In the genomic region with DNA sequence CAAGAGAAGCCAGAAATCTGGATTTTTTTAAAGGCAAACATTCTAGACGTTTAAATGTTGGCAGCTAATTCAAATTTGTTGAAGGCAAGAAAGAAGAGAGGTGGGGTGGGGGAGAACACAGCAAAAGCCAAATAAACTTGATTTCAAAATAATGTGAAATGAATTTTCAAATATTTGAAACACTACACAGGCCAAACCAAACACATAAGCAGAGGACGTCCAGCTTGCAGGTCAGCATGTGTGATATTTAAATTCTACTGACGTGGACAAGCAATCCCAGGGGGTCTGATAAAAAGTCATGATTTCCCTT, we compare ENCODE assay signal across 22 cellular contexts. TPM values are rescaled to one million over a fixed set of nuclear protein-coding genes. Genes with fewer than 3 reads are reported as not detected.
DNase-seq lines count a peak whose midpoint lies in the region; ATAC-seq and TF ChIP-seq lines count a peak whose summit lies in the region.
"Had no signal": no experiment of that assay in that cellular context is flagged by ENCODE, and none has a peak within 500 bp of the region (broad histone marks: within the 10 kb centered on the region; RNA-seq: fewer than 3 reads in every experiment).

No MANE protein-coding gene starts in this region.

- no peaks in the 10 kb centered on the region for H3K79me2 ChIP-seq in neural progenitor cell (ENCODE audit: low read depth)

- no peaks in the 10 kb centered on the region for H3K36me3 ChIP-seq in CD4-positive, CD25-positive, alpha-beta regulatory T cell (ENCODE audit: control insufficient read depth, insufficient read depth, low read length)
- no peaks in the 10 kb centered on the region for H3K36me3 ChIP-seq in esophagus squamous epithelium
- no peaks in the 10 kb centered on the region for H3K36me3 ChIP-seq in neural progenitor cell
- H3K36me3 ChIP-seq in endodermal cell (ENCODE audit: control insufficient read depth, insufficient read depth, low read length): no peaks in the 10 kb centered on the region

- H2AFZ ChIP-seq in neural progenitor cell (replicated peaks): no peak overlapping the region

- H3K4me1 Mint-ChIP-seq in activated CD8-positive, alpha-beta T cell treated with anti-CD3 and anti-CD28 coated beads, Interleukin-2, amount 10 ng/mL, durations not matched to agents 7 days and 5 days (ENCODE audit: low read depth): peaks cover 36% of the 10 kb centered on the region
- peaks cover 51% of the 10 kb centered on the region for H3K4me1 Mint-ChIP-seq in activated CD8-positive, alpha-beta T cell treated with anti-CD3 and anti-CD28 coated beads for 36 hours (ENCODE audit: low read depth)
- peaks cover 7 to 75% (median 30%) of the 10 kb centered on the region in 4 donors for H3K4me1 Mint-ChIP-seq in CD4-positive, CD25-positive, alpha-beta regulatory T cell
- H3K4me1 Mint-ChIP-seq in neural progenitor cell (peaks cover 38% of the 10 kb centered on the region), endodermal cell (peaks cover 5% of the 10 kb centered on the region)

- H3K27me3 ChIP-seq in CD4-positive, CD25-positive, alpha-beta regulatory T cell (ENCODE audit: control insufficient read depth, insufficient read depth, low read length): no peaks in the 10 kb centered on the region
- H3K27me3 ChIP-seq in esophagus squamous epithelium (no peaks in the 10 kb centered on the region), neural progenitor cell (no peaks in the 10 kb centered on the region), endodermal cell (ENCODE audit: control insufficient read depth, insufficient read depth, low read length, poor library complexity, severe bottlenecking) (peaks cover 3% of the 10 kb centered on the region)

- H3K27ac ChIP-seq in CD4-positive, CD25-positive, alpha-beta regulatory T cell (ENCODE audit: insufficient read depth, low read length, poor library complexity, severe bottlenecking): no peak overlapping the region
- H3K27ac ChIP-seq in esophagus squamous epithelium (peak overlapping the region in 3 of 4 donors; percentile 26 to 73 (median 68)), neural progenitor cell (no peak overlapping the region), endodermal cell (ENCODE audit: low read depth, low read length) (no peak overlapping the region)
- H3K27ac ChIP-seq: RWPE1 had no signal

- no peak for DNase-seq in activated CD8-positive, alpha-beta T cell treated with anti-CD3 and anti-CD28 coated beads, Interleukin-2, amount 10 ng/mL, durations not matched to agents 7 days and 5 days
- no peak for DNase-seq in activated CD8-positive, alpha-beta T cell treated with anti-CD3 and anti-CD28 coated beads for 36 hours
- no peak for DNase-seq in CD4-positive, CD25-positive, alpha-beta regulatory T cell
- DNase-seq in esophagus squamous epithelium (lab: John Stamatoyannopoulos, UW) (no peak), neural progenitor cell (ENCODE audit: low spot score) (no peak), endodermal cell (no peak), NCI-H1048 (lab: John Stamatoyannopoulos, UW) (no peak)
- DNase-seq: activated CD4-positive, alpha-beta memory T cell treated with anti-CD3 and anti-CD28 coated beads, Interleukin-2, amount 10 ng/mL, durations not matched to agents 7 days and 5 days; activated naive CD4-positive, alpha-beta T cell; Calu3; effector memory CD8-positive, alpha-beta T cell; KG1; NCI-H146; NCI-H524 treated with DMSO at 0.1 percent for 48 hours; retina; stimulated activated CD4-positive, alpha-beta T cell treated with anti-CD3 and anti-CD28 coated beads, Interleukin-4, amount 100 ng/mL, for 24 hours; T1000 had no signal

- POLR2A ChIA-PET in activated CD8-positive, alpha-beta T cell treated with anti-CD3 and anti-CD28 coated beads, Interleukin-2, amount 10 ng/mL, durations not matched to agents 7 days and 5 days (lab: Charles Lee): no interaction called here
- POLR2A ChIA-PET in activated CD8-positive, alpha-beta T cell treated with anti-CD3 and anti-CD28 coated beads for 36 hours (lab: Charles Lee): interaction anchor here (4.2 to 7.5 kb wide), 2 partner anchors 8 to 56 kb away, joined by 17 to 65 read pairs; partner anchors contain the start of gene VSIR

- H3K9me3 Mint-ChIP-seq in activated CD8-positive, alpha-beta T cell treated with anti-CD3 and anti-CD28 coated beads, Interleukin-2, amount 10 ng/mL, durations not matched to agents 7 days and 5 days (ENCODE audit: insufficient read depth): no peaks in the 10 kb centered on the region
- no peaks in the 10 kb centered on the region for H3K9me3 Mint-ChIP-seq in activated CD8-positive, alpha-beta T cell treated with anti-CD3 and anti-CD28 coated beads for 36 hours
- no peaks in the 10 kb centered on the region for H3K9me3 Mint-ChIP-seq in CD4-positive, CD25-positive, alpha-beta regulatory T cell
- H3K9me3 Mint-ChIP-seq in neural progenitor cell (no peaks in the 10 kb centered on the region), endodermal cell (peaks cover 2% of the 10 kb centered on the region)
- H3K9me3 Mint-ChIP-seq: effector memory CD8-positive, alpha-beta T cell; WTC11 had no signal

- TF ChIP-seq POLR2A in esophagus squamous epithelium (IDR thresholded peaks at IDR 0.05): no peak

- intact Hi-C loops in activated CD8-positive, alpha-beta T cell treated with anti-CD3 and anti-CD28 coated beads for 36 hours (cut with micrococcal nuclease): no loop called here
- intact Hi-C loops in esophagus squamous epithelium (cut with DNase I): loop anchor here (10.0 kb wide), 1 partner anchor 177 kb away; no protein-coding TSS in a partner anchor

- H3K4me2 ChIP-seq in neural progenitor cell: no peak overlapping the region

- peaks cover 3% of the 10 kb centered on the region for H3K36me3 Mint-ChIP-seq in activated CD8-positive, alpha-beta T cell treated with anti-CD3 and anti-CD28 coated beads, Interleukin-2, amount 10 ng/mL, durations not matched to agents 7 days and 5 days (ENCODE audit: low read depth)
- H3K36me3 Mint-ChIP-seq in activated CD8-positive, alpha-beta T cell treated with anti-CD3 and anti-CD28 coated beads for 36 hours (ENCODE audit: low read depth): no peaks in the 10 kb centered on the region
- peaks cover 7% of the 10 kb centered on the region for H3K36me3 Mint-ChIP-seq in CD4-positive, CD25-positive, alpha-beta regulatory T cell
- H3K36me3 Mint-ChIP-seq in neural progenitor cell (no peaks in the 10 kb centered on the region), endodermal cell (ENCODE audit: low read depth) (no peaks in the 10 kb centered on the region)
- H3K36me3 Mint-ChIP-seq: WTC11 had no signal

- H3K4me3 ChIP-seq in CD4-positive, CD25-positive, alpha-beta regulatory T cell (ENCODE audit: low read depth, low read length): no peak overlapping the region
- H3K4me3 ChIP-seq in esophagus squamous epithelium (no peak overlapping the region), neural progenitor cell (no peak overlapping the region), endodermal cell (ENCODE audit: low read length) (no peak overlapping the region)

- H3K4me3 Mint-ChIP-seq in activated CD8-positive, alpha-beta T cell treated with anti-CD3 and anti-CD28 coated beads, Interleukin-2, amount 10 ng/mL, durations not matched to agents 7 days and 5 days: no peak overlapping the region
- H3K4me3 Mint-ChIP-seq in activated CD8-positive, alpha-beta T cell treated with anti-CD3 and anti-CD28 coated beads for 36 hours: no peak overlapping the region
- H3K4me3 Mint-ChIP-seq in CD4-positive, CD25-positive, alpha-beta regulatory T cell: no peak overlapping the region
- H3K4me3 Mint-ChIP-seq in neural progenitor cell: no peak overlapping the region
- no peak overlapping the region for H3K4me3 Mint-ChIP-seq in endodermal cell
- H3K4me3 Mint-ChIP-seq: activated CD4-positive, alpha-beta memory T cell treated with anti-CD3 and anti-CD28 coated beads, Interleukin-2, amount 10 ng/mL, durations not matched to agents 7 days and 5 days; WTC11 had no signal

- H3K9me3 ChIP-seq in CD4-positive, CD25-positive, alpha-beta regulatory T cell (ENCODE audit: control insufficient read depth in 2 of 2, low read length in 2 of 2): no peaks in the 10 kb centered on the region
- H3K9me3 ChIP-seq in esophagus squamous epithelium: no peaks in the 10 kb centered on the region
- H3K9me3 ChIP-seq in neural progenitor cell (ENCODE audit: low read depth): no peaks in the 10 kb centered on the region
- H3K9me3 ChIP-seq in endodermal cell (ENCODE audit: control insufficient read depth, low read length): no peaks in the 10 kb centered on the region

- H3K9ac ChIP-seq in neural progenitor cell (no peak overlapping the region), endodermal cell (ENCODE audit: extremely low read depth, low read length, poor library complexity, severe bottlenecking) (no peak overlapping the region)

- H3F3A ChIP-seq in neural progenitor cell (ENCODE audit: low read depth): peaks cover 3% of the 10 kb centered on the region

- H3K27me3 Mint-ChIP-seq in activated CD8-positive, alpha-beta T cell treated with anti-CD3 and anti-CD28 coated beads, Interleukin-2, amount 10 ng/mL, durations not matched to agents 7 days and 5 days (ENCODE audit: low read depth): no peaks in the 10 kb centered on the region
- no peaks in the 10 kb centered on the region for H3K27me3 Mint-ChIP-seq in activated CD8-positive, alpha-beta T cell treated with anti-CD3 and anti-CD28 coated beads for 36 hours
- H3K27me3 Mint-ChIP-seq in CD4-positive, CD25-positive, alpha-beta regulatory T cell: peaks cover 4% of the 10 kb centered on the region
- H3K27me3 Mint-ChIP-seq in neural progenitor cell (ENCODE audit: insufficient read depth, low read depth) (peaks cover 5% of the 10 kb centered on the region), endodermal cell (ENCODE audit: insufficient read depth) (peaks cover 11% of the 10 kb centered on the region)
- H3K27me3 Mint-ChIP-seq: activated CD4-positive, alpha-beta memory T cell treated with anti-CD3 and anti-CD28 coated beads, Interleukin-2, amount 10 ng/mL, durations not matched to agents 7 days and 5 days; effector memory CD8-positive, alpha-beta T cell had no signal

- CTCF ChIA-PET in activated CD8-positive, alpha-beta T cell treated with anti-CD3 and anti-CD28 coated beads, Interleukin-2, amount 10 ng/mL, durations not matched to agents 7 days and 5 days (lab: Charles Lee): interaction anchor here (0.8 to 7.3 kb wide), 7 partner anchors 8 to 56 kb away, joined by 3 to 50 read pairs (median 8); partner anchors contain the start of gene VSIR
- CTCF ChIA-PET in activated CD8-positive, alpha-beta T cell treated with anti-CD3 and anti-CD28 coated beads for 36 hours (lab: Charles Lee): interaction anchor here (1.0 to 7.4 kb wide), 5 partner anchors 8 to 55 kb away, joined by 3 to 57 read pairs (median 18); partner anchors contain the start of gene VSIR

- no peaks in the 10 kb centered on the region for H4K20me1 ChIP-seq in neural progenitor cell (ENCODE audit: low read depth)

- ATAC-seq in activated CD8-positive, alpha-beta T cell treated with anti-CD3 and anti-CD28 coated beads, Interleukin-2, amount 10 ng/mL, durations not matched to agents 7 days and 5 days: no peak
- ATAC-seq in activated CD8-positive, alpha-beta T cell treated with anti-CD3 and anti-CD28 coated beads for 36 hours: no peak
- no peak for ATAC-seq in CD4-positive, CD25-positive, alpha-beta regulatory T cell (ENCODE audit: low read depth in 2 of 2)
- no peak for ATAC-seq in HG02884 (IDR thresholded peaks at IDR 0.05; ENCODE audit: unreplicated experiment)
- ATAC-seq: effector memory CD8-positive, alpha-beta T cell; left ventricle myocardium superior; SK-N-SH treated with all-trans-retinoic acid at 6 μM for 48 hours; WTC11 had no signal

- TF ChIP-seq CTCF in activated CD8-positive, alpha-beta T cell treated with anti-CD3 and anti-CD28 coated beads for 36 hours (IDR thresholded peaks at IDR 0.05): no peak
- no peak for TF ChIP-seq CTCF in esophagus squamous epithelium (IDR thresholded peaks at IDR 0.05)
- TF ChIP-seq CTCF in neural progenitor cell (IDR thresholded peaks at IDR 0.05): no peak
- no peak for TF ChIP-seq CTCF in endodermal cell (conservative IDR thresholded peaks at IDR 0.05)

- H3K4me1 ChIP-seq in CD4-positive, CD25-positive, alpha-beta regulatory T cell (ENCODE audit: control insufficient read depth, insufficient read depth, low read length, poor library complexity, severe bottlenecking): peaks cover 45% of the 10 kb centered on the region
- H3K4me1 ChIP-seq in esophagus squamous epithelium: peaks cover 37 to 71% (median 64%) of the 10 kb centered on the region in 3 donors
- peaks cover 33% of the 10 kb centered on the region for H3K4me1 ChIP-seq in neural progenitor cell
- no peaks in the 10 kb centered on the region for H3K4me1 ChIP-seq in endodermal cell (ENCODE audit: control insufficient read depth, insufficient read depth, low read length)

- H3K27ac Mint-ChIP-seq in activated CD8-positive, alpha-beta T cell treated with anti-CD3 and anti-CD28 coated beads, Interleukin-2, amount 10 ng/mL, durations not matched to agents 7 days and 5 days: peak overlapping the region; percentile 32
- H3K27ac Mint-ChIP-seq in activated CD8-positive, alpha-beta T cell treated with anti-CD3 and anti-CD28 coated beads for 36 hours: no peak overlapping the region
- H3K27ac Mint-ChIP-seq in CD4-positive, CD25-positive, alpha-beta regulatory T cell: peak overlapping the region; percentile 54 to 82 (median 71)
- H3K27ac Mint-ChIP-seq in neural progenitor cell (peak overlapping the region; percentile 42), endodermal cell (no peak overlapping the region)
- H3K27ac Mint-ChIP-seq: activated CD4-positive, alpha-beta memory T cell treated with anti-CD3 and anti-CD28 coated beads, Interleukin-2, amount 10 ng/mL, durations not matched to agents 7 days and 5 days; WTC11 had no signal

- WGBS in esophagus squamous epithelium, 2 donors: 56 to 64% methylated on average over 3 of the region's 3 CpGs
- 84 to 90% methylated on average over 3 of the region's 3 CpGs for WGBS in endodermal cell (ENCODE audit: insufficient coverage in 1 of 2, insufficient read length in 1 of 2), 2 experiments

RNA-seq across cellular contexts. Expression of gene C10orf105, which starts 1.9 kb away (rescaled TPM):
- 1 to 10 TPM in 1 of 2 experiments, under 1 TPM in 1; 0.73 to 1.1 TPM for total RNA-seq in activated CD8-positive, alpha-beta T cell treated with anti-CD3 and anti-CD28 coated beads, Interleukin-2, amount 10 ng/mL, durations not matched to agents 7 days and 5 days
- under 1 TPM; 0.16 to 0.27 TPM for total RNA-seq in activated CD8-positive, alpha-beta T cell treated with anti-CD3 and anti-CD28 coated beads for 36 hours
- total RNA-seq in CD4-positive, CD25-positive, alpha-beta regulatory T cell: 0.52 TPM
- under 1 TPM in 2 of 4 donors, not detected in 2; 0.05 to 0.20 TPM for polyA plus RNA-seq in CD4-positive, CD25-positive, alpha-beta regulatory T cell
- total RNA-seq in esophagus squamous epithelium: under 1 TPM in 2 of 4 donors, not detected in 2; under 0.01 to 0.15 TPM
- 0.39 and 1.5 TPM in 2 replicates for total RNA-seq in neural progenitor cell (ENCODE audit: low replicate concordance)
- total RNA-seq in endodermal cell: under 1 TPM; 0.13 to 0.33 TPM
- 0.64 TPM for polyA plus RNA-seq in endodermal cell (2013, experiment 1 of 2)
- polyA plus RNA-seq in endodermal cell (2013, experiment 2 of 2): 0.66 TPM
- total RNA-seq: Calu3 had no signal

RNA-seq across cellular contexts. Expression of gene VSIR, which starts 55.6 kb away (rescaled TPM):
- 100 to 1,000 TPM; 127 to 133 TPM for total RNA-seq in activated CD8-positive, alpha-beta T cell treated with anti-CD3 and anti-CD28 coated beads, Interleukin-2, amount 10 ng/mL, durations not matched to agents 7 days and 5 days
- 10 to 100 TPM; 59.6 to 61.0 TPM for total RNA-seq in activated CD8-positive, alpha-beta T cell treated with anti-CD3 and anti-CD28 coated beads for 36 hours
- 167 TPM for total RNA-seq in CD4-positive, CD25-positive, alpha-beta regulatory T cell
- 100 to 1,000 TPM; 226 to 339 (median 294) TPM for polyA plus RNA-seq in CD4-positive, CD25-positive, alpha-beta regulatory T cell
- 10 to 100 TPM; 34.1 to 51.7 (median 44.8) TPM for total RNA-seq in esophagus squamous epithelium
- total RNA-seq in neural progenitor cell (ENCODE audit: low replicate concordance): 0.46 TPM in 1 of 2 replicates, not detected in the other
- total RNA-seq in endodermal cell: under 1 TPM; 0.07 to 0.68 TPM
- 0.61 TPM for polyA plus RNA-seq in endodermal cell (2013, experiment 1 of 2)
- 0.12 TPM for polyA plus RNA-seq in endodermal cell (2013, experiment 2 of 2)

Comparison
In these comparisons a context has a peak if more than half of its experiments do, and no peak if none do; other contexts are left out.
1. H3K27ac Mint-ChIP-seq: peak in activated CD8-positive, alpha-beta T cell treated with anti-CD3 and anti-CD28 coated beads, Interleukin-2, amount 10 ng/mL, durations not matched to agents 7 days and 5 days (single experiment), CD4-positive, CD25-positive, alpha-beta regulatory T cell (3 of 3) and neural progenitor cell (single experiment); none in activated CD8-positive, alpha-beta T cell treated with anti-CD3 and anti-CD28 coated beads for 36 hours (single experiment) and endodermal cell (single experiment).
2. H3K27ac ChIP-seq: peak in esophagus squamous epithelium (3 of 4); none in CD4-positive, CD25-positive, alpha-beta regulatory T cell (single experiment), neural progenitor cell (single experiment) and endodermal cell (single experiment).
3. RNA of gene VSIR, which starts 55.6 kb away (total RNA-seq): 167 TPM in CD4-positive, CD25-positive, alpha-beta regulatory T cell (single experiment), 127 to 133 TPM in activated CD8-positive, alpha-beta T cell treated with anti-CD3 and anti-CD28 coated beads, Interleukin-2, amount 10 ng/mL, durations not matched to agents 7 days and 5 days, 59.6 to 61.0 TPM in activated CD8-positive, alpha-beta T cell treated with anti-CD3 and anti-CD28 coated beads for 36 hours and 34.1 to 51.7 TPM in esophagus squamous epithelium; 0.07 to 0.68 TPM in endodermal cell and 0.46 TPM in neural progenitor cell; every median in the first group is over 10 times any median in the second.